In the genomic region with DNA sequence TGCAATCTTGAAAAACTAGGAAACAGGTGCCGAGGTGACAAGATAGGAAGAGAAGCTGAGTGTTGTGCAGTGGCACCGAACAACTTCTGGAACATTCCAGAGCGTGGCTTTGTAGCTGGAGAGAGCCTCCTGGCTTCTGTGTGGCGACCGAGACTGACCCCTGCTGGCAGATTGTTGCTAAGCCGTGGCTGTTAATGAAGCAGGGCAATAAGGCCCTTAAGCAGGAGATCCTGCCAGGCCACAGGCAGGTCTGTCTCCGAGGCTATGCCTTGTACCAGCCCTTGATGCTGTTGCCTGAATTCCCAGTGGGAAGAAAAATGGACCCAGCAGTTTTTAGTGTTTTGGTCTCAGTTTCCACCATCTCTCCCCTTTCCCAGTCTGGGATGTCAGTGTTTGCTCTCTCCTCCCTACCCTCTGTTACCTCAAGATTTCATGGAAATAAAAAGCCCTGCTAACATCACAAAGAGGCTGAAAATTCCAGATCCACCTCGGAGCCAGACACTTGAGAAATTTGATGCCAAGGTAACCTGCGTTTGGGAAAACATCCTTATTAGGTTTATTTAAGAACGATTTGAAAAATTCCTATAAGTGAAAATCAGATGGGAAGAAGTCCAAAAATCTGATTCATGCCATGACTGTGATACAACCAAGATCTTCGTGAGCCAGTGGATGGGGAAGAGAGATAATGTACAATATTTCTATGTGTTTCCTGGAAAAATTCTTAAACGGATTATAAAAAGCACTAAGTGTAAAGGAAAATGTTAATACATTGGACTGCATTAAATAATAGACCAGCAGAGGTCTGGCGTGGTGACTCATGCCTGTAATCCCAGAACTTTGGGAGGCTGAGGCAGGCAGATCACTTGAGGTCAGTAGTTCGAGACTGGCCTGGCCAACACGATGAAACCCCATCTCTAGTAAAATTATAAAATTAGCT, we compare ENCODE assay signal across 8 cellular contexts.
DNase-seq lines count a peak whose midpoint lies in the region; ATAC-seq and TF ChIP-seq lines count a peak whose summit lies in the region.

No MANE protein-coding gene starts in this region.

- in situ Hi-C loops in ACHN (cut with HindIII; ENCODE audit: low pct_ligation_motif_present, low pct_unique_long_range_greater_than_20kb, low sequenced_read_pairs), result no loop called here

- H3K9ac ChIP-seq in PC-3 (ENCODE audit: low read length), result peak overlapping the region; percentile 68

- TF ChIP-seq CTCF in PC-3 (conservative IDR thresholded peaks at IDR 0.05; ENCODE audit: low read depth, low read length), result peak; percentile 100
- TF ChIP-seq CTCF in suprapubic skin (IDR thresholded peaks at IDR 0.05), result peak; percentile 19 to 83

- H3K79me2 ChIP-seq in PC-3 (ENCODE audit: low read length), result peaks cover 19% of the 10 kb centered on the region

- BruUV-seq in PC-3 (replicated peaks; lab: Mats Ljungman, UMichigan), result no TSS peak

- H3K9me2 ChIP-seq in PC-3 (replicated peaks; ENCODE audit: low read length), result no peaks in the 10 kb centered on the region

- no peak for TF ChIP-seq POLR2A in suprapubic skin (IDR thresholded peaks at IDR 0.05)

- no peaks in the 10 kb centered on the region for H4K20me1 ChIP-seq in PC-3 (ENCODE audit: low read length)

- POLR2A ChIA-PET in PC-3 (lab: Charles Lee; ENCODE audit: unreplicated experiment), result interaction anchor here (0.6 kb wide), 1 partner anchor 63 kb away, joined by 7 read pairs; no protein-coding TSS in a partner anchor

- peaks cover 3% of the 10 kb centered on the region for H3F3A ChIP-seq in PC-3 (ENCODE audit: low read length, unreplicated experiment)

- H3K36me3 ChIP-seq in PC-3 (ENCODE audit: low read depth, low read length) (no peaks in the 10 kb centered on the region), suprapubic skin (no peaks in the 10 kb centered on the region)

- H3K27me3 ChIP-seq in PC-3 (ENCODE audit: low read length) (no peaks in the 10 kb centered on the region), suprapubic skin (no peaks in the 10 kb centered on the region)

- TF ChIP-seq EP300 in suprapubic skin (IDR thresholded peaks at IDR 0.05), result no peak

- ATAC-seq in GM18502 (IDR thresholded peaks at IDR 0.05; ENCODE audit: poor library complexity, unreplicated experiment) (peak; percentile 88), HG03432 (IDR thresholded peaks at IDR 0.05; ENCODE audit: unreplicated experiment) (peak; percentile 73), PC-3 (peak; percentile 80)

- DNase-seq in ACHN (peak; percentile 73), PC-3 (peak; percentile 99), activated T-helper 1 cell treated with Interleukin-2 at 50 U/mL for 16 hours (ENCODE audit: low read depth) (peak; percentile 62), fibroblast of the conjunctiva (ENCODE audit: low read depth) (peak; percentile 82), non-pigmented ciliary epithelial cell (ENCODE audit: low read depth) (peak; percentile 76), suprapubic skin (ENCODE audit: low spot score in 2 of 2) (peak in 1 of 2 donors; percentile 66)

- peak overlapping the region; percentile 39 for H2AFZ ChIP-seq in PC-3 (ENCODE audit: low read length)

- H3K9me3 ChIP-seq in PC-3 (ENCODE audit: low read length) (no peaks in the 10 kb centered on the region), suprapubic skin (no peaks in the 10 kb centered on the region)

- H3K4me3 ChIP-seq in PC-3 (ENCODE audit: low read length), result peak overlapping the region; percentile 16; the same call in 1 of the 2 replicates
- H3K4me3 ChIP-seq in suprapubic skin, result no peak overlapping the region

- H3K4me1 ChIP-seq in PC-3 (ENCODE audit: insufficient read depth, low read length), result peaks cover 49% of the 10 kb centered on the region
- no peaks in the 10 kb centered on the region for H3K4me1 ChIP-seq in suprapubic skin

- peak overlapping the region; percentile 94 for H3K27ac ChIP-seq in PC-3 (ENCODE audit: low read length)
- H3K27ac ChIP-seq in suprapubic skin, result no peak overlapping the region

- intact Hi-C loops in PC-3 (cut with micrococcal nuclease), result loop anchor here (1.0 to 2.0 kb wide), 9 partner anchors 20 to 367 kb away; partner anchors contain the start of gene PRKCA

- H3K4me2 ChIP-seq in PC-3 (ENCODE audit: low read length), result peak overlapping the region; percentile 67

- CTCF ChIA-PET in PC-3 (lab: Charles Lee), result interaction anchor here (0.6 to 1.2 kb wide), 7 partner anchors 16 to 263 kb away, joined by 3 to 6 read pairs (median 4); no protein-coding TSS in a partner anchor

- WGBS in suprapubic skin, result 45% methylated on average over 15 of the region's 15 CpGs
